ENCODE assay signal across 13 cellular contexts in genomic region chr17:5508855-5509254, GRCh38. TPM values are rescaled to one million over a fixed set of nuclear protein-coding genes. Genes with fewer than 3 reads are reported as not detected.
DNase-seq lines count a peak whose midpoint lies in the region; ATAC-seq, FAIRE-seq and TF ChIP-seq lines count a peak whose summit lies in the region.
"Had no signal": no experiment of that assay in that cellular context is flagged by ENCODE, and none has a peak within 500 bp of the region (broad histone marks: within the 10 kb centered on the region; RNA-seq: fewer than 3 reads in every experiment).

No MANE protein-coding gene starts in this region.

- peaks cover 0 to 4% of the 10 kb centered on the region in 2 donors for H3K36me3 ChIP-seq in left lung
- H3K36me3 ChIP-seq: HAP-1 had no signal

- DNase-seq in A172 (ENCODE audit: low spot score) (peak; percentile 74), HT1080 (ENCODE audit: low read depth) (peak; percentile 69), T1000 (lab: John Stamatoyannopoulos, UW) (peak; percentile 37), iPS-NIHi11 (ENCODE audit: low spot score) (peak; percentile 61), urothelium cell line (ENCODE audit: low spot score) (no peak), left lung (no peak)
- DNase-seq in activated naive CD4-positive, alpha-beta T cell treated with Interleukin-2 at 50 U/mL for 16 hours: no peak
- DNase-seq: NCI-H446 treated with DMSO at 0.1 percent for 48 hours had no signal

- no peaks in the 10 kb centered on the region for H3K4me1 ChIP-seq in left lung
- H3K4me1 ChIP-seq: HAP-1 had no signal

- no peak for TF ChIP-seq CTCF in left lung (IDR thresholded peaks at IDR 0.05)

- ATAC-seq in left lung (no peak), HG03097 (IDR thresholded peaks at IDR 0.05; ENCODE audit: low FRiP score, unreplicated experiment) (no peak)
- ATAC-seq: esophagus mucosa had no signal

- H3K4me3 ChIP-seq in left lung: no peak overlapping the region
- H3K4me3 ChIP-seq: HAP-1 had no signal

- intact Hi-C loops in left lung (cut with DNase I): no loop called here

- no peaks in the 10 kb centered on the region for H3K9me3 ChIP-seq in left lung
- H3K9me3 ChIP-seq: HAP-1 had no signal

- FAIRE-seq in urothelium cell line (lab: Jason Lieb, UNC): no peak
- FAIRE-seq: GM18507 had no signal

- no peak overlapping the region for H3K27ac ChIP-seq in left lung
- H3K27ac ChIP-seq: HL-60 had no signal

- H3K27me3 ChIP-seq in left lung: no peaks in the 10 kb centered on the region

RNA-seq across cellular contexts. Expression of gene MIS12, which starts 22.5 kb away (rescaled TPM):
- 24.0 and 27.4 TPM in 2 replicates for total RNA-seq in A172 (2014; rRNA removed; shearing (Covaris generic))
- total RNA-seq in HT1080 (2014; rRNA removed; shearing (Covaris generic)): 18.7 and 25.9 TPM in 2 replicates
- 19.9 and 21.3 TPM in 2 replicates for polyA plus RNA-seq in HT1080 (2015; cell fraction: cytosol; rRNA removed)
- 22.5 and 24.1 TPM in 2 replicates for polyA plus RNA-seq in HT1080 (2015; cell fraction: nucleus; rRNA removed)
- 10 to 100 TPM; 16.1 to 23.3 TPM for total RNA-seq in left lung

RNA-seq across cellular contexts. Expression of gene DERL2, which starts 22.9 kb away (rescaled TPM):
- 75.3 and 108 TPM in 2 replicates for total RNA-seq in A172 (2014; rRNA removed; shearing (Covaris generic))
- total RNA-seq in HT1080 (2014; rRNA removed; shearing (Covaris generic)): 47.4 and 64.4 TPM in 2 replicates
- 48.4 and 66.8 TPM in 2 replicates for polyA plus RNA-seq in HT1080 (2015; cell fraction: cytosol; rRNA removed)
- polyA plus RNA-seq in HT1080 (2015; cell fraction: nucleus; rRNA removed): 68.6 and 90.0 TPM in 2 replicates
- total RNA-seq in left lung: 10 to 100 TPM; 59.8 to 79.1 TPM

RNA-seq across cellular contexts. Expression of gene DHX33, which starts 40.1 kb away (rescaled TPM):
- total RNA-seq in A172 (2014; rRNA removed; shearing (Covaris generic)): 9.1 and 11.0 TPM in 2 replicates
- total RNA-seq in HT1080 (2014; rRNA removed; shearing (Covaris generic)): 13.4 and 26.3 TPM in 2 replicates
- 17.1 and 21.8 TPM in 2 replicates for polyA plus RNA-seq in HT1080 (2015; cell fraction: cytosol; rRNA removed)
- polyA plus RNA-seq in HT1080 (2015; cell fraction: nucleus; rRNA removed): 29.3 and 29.4 TPM in 2 replicates
- total RNA-seq in left lung: 10 to 100 TPM; 11.5 to 11.9 TPM

Comparison
In these comparisons a context has a peak if more than half of its experiments do, and no peak if none do; other contexts are left out.
1. DNase-seq: peak in A172 (single experiment), HT1080 (single experiment), T1000 (single experiment) and iPS-NIHi11 (single experiment); none in activated naive CD4-positive, alpha-beta T cell treated with Interleukin-2 at 50 U/mL for 16 hours (single experiment), urothelium cell line (single experiment) and left lung (0 of 2).